ENCODE assay signal across 9 cellular contexts in genomic region chr1:110746644-110747259, GRCh38.
A peak's percentile ranks its signal among the peaks of the same experiment; 100 is the strongest.
DNase-seq lines count a peak whose midpoint lies in the region; ATAC-seq lines count a peak whose summit lies in the region.
"Had no signal": no experiment of that assay in that cellular context is flagged by ENCODE, and none has a peak within 500 bp of the region (broad histone marks: within the 10 kb centered on the region; RNA-seq: fewer than 3 reads in every experiment).

No MANE protein-coding gene starts in this region.

- H3K27ac Mint-ChIP-seq in stimulated activated naive CD8-positive, alpha-beta T cell treated with anti-CD3 and anti-CD28 coated beads, Interleukin-15, amount 100 ng/mL, for 72 hours: no peak overlapping the region

- no peak overlapping the region for H2AFZ ChIP-seq in mesenchymal stem cell (ENCODE audit: low read depth, low read length)

- no peak overlapping the region for H3K27ac ChIP-seq in mesenchymal stem cell (ENCODE audit: low read length, poor library complexity, severe bottlenecking)
- H3K27ac ChIP-seq: 22Rv1 had no signal

- no peak overlapping the region for H3K4me2 ChIP-seq in mesenchymal stem cell (ENCODE audit: low read length, poor library complexity, severe bottlenecking)

- H3K14ac ChIP-seq in mesenchymal stem cell (ENCODE audit: low read length in 2 of 2): no peak overlapping the region

- no peak overlapping the region for H2BK12ac ChIP-seq in mesenchymal stem cell (ENCODE audit: low read length in 2 of 2)

- no peak overlapping the region for H2BK15ac ChIP-seq in mesenchymal stem cell (ENCODE audit: low read depth, poor library complexity, severe bottlenecking)

- H3K36me3 ChIP-seq in mesenchymal stem cell (ENCODE audit: control insufficient read depth in 1 of 2, insufficient read depth in 2 of 2, low read depth in 1 of 2, low read length in 2 of 2): no peaks in the 10 kb centered on the region

- H3K9me3 Mint-ChIP-seq in stimulated activated naive CD8-positive, alpha-beta T cell treated with anti-CD3 and anti-CD28 coated beads, Interleukin-15, amount 100 ng/mL, for 72 hours: no peaks in the 10 kb centered on the region

- no peak overlapping the region for H3K9ac ChIP-seq in mesenchymal stem cell (ENCODE audit: low read length)

- H3K9me3 ChIP-seq in mesenchymal stem cell (ENCODE audit: control insufficient read depth, low read length): peaks cover 5% of the 10 kb centered on the region

- H2BK5ac ChIP-seq in mesenchymal stem cell (ENCODE audit: low read depth, low read length, poor library complexity, severe bottlenecking): no peak overlapping the region

- ATAC-seq in stimulated activated naive CD8-positive, alpha-beta T cell treated with anti-CD3 and anti-CD28 coated beads, Interleukin-15, amount 100 ng/mL, for 72 hours: no peak

- no peaks in the 10 kb centered on the region for H3K4me1 ChIP-seq in mesenchymal stem cell (ENCODE audit: control insufficient read depth, insufficient read depth, low read depth, low read length)

- in situ Hi-C loops in T47D (cut with HindIII; ENCODE audit: low pct_unique_long_range_greater_than_20kb, low sequenced_read_pairs): no loop called here

- no peak overlapping the region for H3K23ac ChIP-seq in mesenchymal stem cell (ENCODE audit: low read length in 2 of 2)

- peaks cover 44% of the 10 kb centered on the region for H3K27me3 Mint-ChIP-seq in stimulated activated naive CD8-positive, alpha-beta T cell treated with anti-CD3 and anti-CD28 coated beads, Interleukin-15, amount 100 ng/mL, for 72 hours

- no peaks in the 10 kb centered on the region for H3K4me1 Mint-ChIP-seq in stimulated activated naive CD8-positive, alpha-beta T cell treated with anti-CD3 and anti-CD28 coated beads, Interleukin-15, amount 100 ng/mL, for 72 hours

- 22% methylated on average over 9 of the region's 10 CpGs for WGBS in mesenchymal stem cell

- H4K8ac ChIP-seq in mesenchymal stem cell (ENCODE audit: low read length): no peak overlapping the region

- H3K79me1 ChIP-seq in mesenchymal stem cell (replicated peaks; ENCODE audit: low read length, poor library complexity, severe bottlenecking): no peaks in the 10 kb centered on the region

- no peak overlapping the region for H2AK5ac ChIP-seq in mesenchymal stem cell (ENCODE audit: low read length, severe bottlenecking)

- H3K4me3 ChIP-seq in mesenchymal stem cell (ENCODE audit: insufficient read depth in 1 of 2, low read depth in 1 of 2, low read length in 2 of 2): no peak overlapping the region

- no peak overlapping the region for H3K18ac ChIP-seq in mesenchymal stem cell (ENCODE audit: low read depth in 1 of 2, low read length in 2 of 2)

- no peak overlapping the region for H3K4me3 Mint-ChIP-seq in stimulated activated naive CD8-positive, alpha-beta T cell treated with anti-CD3 and anti-CD28 coated beads, Interleukin-15, amount 100 ng/mL, for 72 hours

- H4K91ac ChIP-seq in mesenchymal stem cell (ENCODE audit: low read length): no peak overlapping the region

- H2BK120ac ChIP-seq in mesenchymal stem cell (ENCODE audit: low read depth, low read length): no peak overlapping the region

- H3K27me3 ChIP-seq in mesenchymal stem cell (ENCODE audit: control insufficient read depth in 1 of 2, insufficient read depth in 1 of 2, low read length in 2 of 2): peaks cover 0 to 39% of the 10 kb centered on the region in 2 experiments

- DNase-seq in DMS 273 (lab: John Stamatoyannopoulos, UW; ENCODE audit: unreplicated experiment) (peak; percentile 55), DMS 273 treated with DMSO at 0.1 percent for 48 hours (lab: John Stamatoyannopoulos, UW) (no peak), T-helper 9 cell (peak; percentile 52), T47D (ENCODE audit: low read depth in 1 of 2, low spot score in 1 of 2) (peak; percentile 11 to 91), mesenchymal stem cell (peak; percentile 47), NCI-H1694 treated with DMSO at 0.1 percent for 48 hours (lab: John Stamatoyannopoulos, UW) (no peak), occipital lobe (lab: John Stamatoyannopoulos, UW) (no peak)
- peak; percentile 25 to 47 for DNase-seq in stimulated activated naive CD8-positive, alpha-beta T cell treated with anti-CD3 and anti-CD28 coated beads, Interleukin-15, amount 100 ng/mL, for 72 hours

- no peak overlapping the region for H3K4ac ChIP-seq in mesenchymal stem cell (ENCODE audit: low read depth in 1 of 2, low read length in 2 of 2)

Comparison
In these comparisons a context has a peak if more than half of its experiments do, and no peak if none do; other contexts are left out.
1. DNase-seq: peak in DMS 273 (single experiment), T-helper 9 cell (single experiment), T47D (2 of 2), mesenchymal stem cell (single experiment) and stimulated activated naive CD8-positive, alpha-beta T cell treated with anti-CD3 and anti-CD28 coated beads, Interleukin-15, amount 100 ng/mL, for 72 hours (2 of 2); none in DMS 273 treated with DMSO at 0.1 percent for 48 hours (single experiment), NCI-H1694 treated with DMSO at 0.1 percent for 48 hours (single experiment) and occipital lobe (single experiment).